Comparison of ENCODE assay signal across 1 cellular context in the genomic region with DNA sequence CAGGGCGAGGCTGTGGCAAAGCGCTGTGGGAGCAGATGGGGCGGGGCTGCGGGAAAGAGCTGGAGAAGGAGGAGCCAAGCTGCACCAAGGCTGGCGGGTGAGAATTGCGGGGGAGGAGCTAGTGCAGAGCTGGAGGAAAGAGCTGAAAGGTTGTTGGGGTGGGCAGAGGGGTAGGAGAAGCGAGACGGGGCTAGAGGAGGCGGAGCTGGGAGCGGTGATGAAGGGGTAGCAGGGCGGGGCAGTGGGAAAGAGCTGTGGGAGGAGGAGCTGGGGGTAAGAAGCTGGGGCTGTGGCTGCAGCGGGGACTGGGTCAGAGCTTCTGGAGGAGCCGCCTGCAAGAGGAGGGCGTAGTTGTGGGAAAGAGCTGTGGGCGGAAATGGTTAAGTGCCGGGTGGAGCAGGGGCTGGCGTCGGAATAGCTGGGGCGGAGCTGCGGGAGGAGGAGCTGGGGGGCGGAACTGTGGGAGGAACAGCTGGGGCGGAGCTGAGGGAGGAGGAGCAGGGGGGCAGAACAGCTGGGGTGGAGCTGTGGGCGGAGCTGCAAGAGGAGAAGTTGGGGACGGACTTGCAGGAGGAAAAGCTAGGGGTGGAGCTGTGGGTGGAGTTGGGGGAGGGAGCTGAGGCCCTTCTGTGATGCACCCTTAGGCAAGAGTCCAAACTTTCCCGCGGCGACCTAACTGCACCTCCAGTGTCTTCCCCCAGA.
TF ChIP-seq lines count a peak whose summit lies in the region.

No MANE protein-coding gene starts in this region.

TF ChIP-seq in GM23338, 12 proteins besides CTCF, POLR2A, EP300 and RAD21:
- TF ChIP-seq, protein P1, sequence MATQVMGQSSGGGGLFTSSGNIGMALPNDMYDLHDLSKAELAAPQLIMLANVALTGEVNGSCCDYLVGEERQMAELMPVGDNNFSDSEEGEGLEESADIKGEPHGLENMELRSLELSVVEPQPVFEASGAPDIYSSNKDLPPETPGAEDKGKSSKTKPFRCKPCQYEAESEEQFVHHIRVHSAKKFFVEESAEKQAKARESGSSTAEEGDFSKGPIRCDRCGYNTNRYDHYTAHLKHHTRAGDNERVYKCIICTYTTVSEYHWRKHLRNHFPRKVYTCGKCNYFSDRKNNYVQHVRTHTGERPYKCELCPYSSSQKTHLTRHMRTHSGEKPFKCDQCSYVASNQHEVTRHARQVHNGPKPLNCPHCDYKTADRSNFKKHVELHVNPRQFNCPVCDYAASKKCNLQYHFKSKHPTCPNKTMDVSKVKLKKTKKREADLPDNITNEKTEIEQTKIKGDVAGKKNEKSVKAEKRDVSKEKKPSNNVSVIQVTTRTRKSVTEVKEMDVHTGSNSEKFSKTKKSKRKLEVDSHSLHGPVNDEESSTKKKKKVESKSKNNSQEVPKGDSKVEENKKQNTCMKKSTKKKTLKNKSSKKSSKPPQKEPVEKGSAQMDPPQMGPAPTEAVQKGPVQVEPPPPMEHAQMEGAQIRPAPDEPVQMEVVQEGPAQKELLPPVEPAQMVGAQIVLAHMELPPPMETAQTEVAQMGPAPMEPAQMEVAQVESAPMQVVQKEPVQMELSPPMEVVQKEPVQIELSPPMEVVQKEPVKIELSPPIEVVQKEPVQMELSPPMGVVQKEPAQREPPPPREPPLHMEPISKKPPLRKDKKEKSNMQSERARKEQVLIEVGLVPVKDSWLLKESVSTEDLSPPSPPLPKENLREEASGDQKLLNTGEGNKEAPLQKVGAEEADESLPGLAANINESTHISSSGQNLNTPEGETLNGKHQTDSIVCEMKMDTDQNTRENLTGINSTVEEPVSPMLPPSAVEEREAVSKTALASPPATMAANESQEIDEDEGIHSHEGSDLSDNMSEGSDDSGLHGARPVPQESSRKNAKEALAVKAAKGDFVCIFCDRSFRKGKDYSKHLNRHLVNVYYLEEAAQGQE (IDR thresholded peaks at IDR 0.05; ENCODE audit: unreplicated experiment), result no peak
- TF ChIP-seq EZH2phosphoT487 (IDR thresholded peaks at IDR 0.05; ENCODE audit: unreplicated experiment) (no peak), CREB1 (CRISPR knock-in tag; IDR thresholded peaks at IDR 0.05; ENCODE audit: low read depth) (0 out of 2 replicates have a peak, but pooled peaks have one; percentile 14), ZNF114 (CRISPR knock-in tag; IDR thresholded peaks at IDR 0.05) (no peak), EZH2 (IDR thresholded peaks at IDR 0.05; ENCODE audit: low read depth, unreplicated experiment) (no peak), POLR2AphosphoS5 (IDR thresholded peaks at IDR 0.05; ENCODE audit: low read depth) (peak; percentile 16; the same call in 1 of the 2 replicates), NANOG (IDR thresholded peaks at IDR 0.05; ENCODE audit: borderline replicate concordance) (no peak), JUNB (IDR thresholded peaks at IDR 0.05; ENCODE audit: unreplicated experiment) (no peak), STAT1 (IDR thresholded peaks at IDR 0.05; ENCODE audit: unreplicated experiment) (no peak), ZNF331 (CRISPR knock-in tag; IDR thresholded peaks at IDR 0.05; ENCODE audit: low read depth) (no peak)
- TF ChIP-seq, protein P2, sequence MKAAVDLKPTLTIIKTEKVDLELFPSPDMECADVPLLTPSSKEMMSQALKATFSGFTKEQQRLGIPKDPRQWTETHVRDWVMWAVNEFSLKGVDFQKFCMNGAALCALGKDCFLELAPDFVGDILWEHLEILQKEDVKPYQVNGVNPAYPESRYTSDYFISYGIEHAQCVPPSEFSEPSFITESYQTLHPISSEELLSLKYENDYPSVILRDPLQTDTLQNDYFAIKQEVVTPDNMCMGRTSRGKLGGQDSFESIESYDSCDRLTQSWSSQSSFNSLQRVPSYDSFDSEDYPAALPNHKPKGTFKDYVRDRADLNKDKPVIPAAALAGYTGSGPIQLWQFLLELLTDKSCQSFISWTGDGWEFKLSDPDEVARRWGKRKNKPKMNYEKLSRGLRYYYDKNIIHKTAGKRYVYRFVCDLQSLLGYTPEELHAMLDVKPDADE (IDR thresholded peaks at IDR 0.05), result no peak
- TF ChIP-seq, protein P3, sequence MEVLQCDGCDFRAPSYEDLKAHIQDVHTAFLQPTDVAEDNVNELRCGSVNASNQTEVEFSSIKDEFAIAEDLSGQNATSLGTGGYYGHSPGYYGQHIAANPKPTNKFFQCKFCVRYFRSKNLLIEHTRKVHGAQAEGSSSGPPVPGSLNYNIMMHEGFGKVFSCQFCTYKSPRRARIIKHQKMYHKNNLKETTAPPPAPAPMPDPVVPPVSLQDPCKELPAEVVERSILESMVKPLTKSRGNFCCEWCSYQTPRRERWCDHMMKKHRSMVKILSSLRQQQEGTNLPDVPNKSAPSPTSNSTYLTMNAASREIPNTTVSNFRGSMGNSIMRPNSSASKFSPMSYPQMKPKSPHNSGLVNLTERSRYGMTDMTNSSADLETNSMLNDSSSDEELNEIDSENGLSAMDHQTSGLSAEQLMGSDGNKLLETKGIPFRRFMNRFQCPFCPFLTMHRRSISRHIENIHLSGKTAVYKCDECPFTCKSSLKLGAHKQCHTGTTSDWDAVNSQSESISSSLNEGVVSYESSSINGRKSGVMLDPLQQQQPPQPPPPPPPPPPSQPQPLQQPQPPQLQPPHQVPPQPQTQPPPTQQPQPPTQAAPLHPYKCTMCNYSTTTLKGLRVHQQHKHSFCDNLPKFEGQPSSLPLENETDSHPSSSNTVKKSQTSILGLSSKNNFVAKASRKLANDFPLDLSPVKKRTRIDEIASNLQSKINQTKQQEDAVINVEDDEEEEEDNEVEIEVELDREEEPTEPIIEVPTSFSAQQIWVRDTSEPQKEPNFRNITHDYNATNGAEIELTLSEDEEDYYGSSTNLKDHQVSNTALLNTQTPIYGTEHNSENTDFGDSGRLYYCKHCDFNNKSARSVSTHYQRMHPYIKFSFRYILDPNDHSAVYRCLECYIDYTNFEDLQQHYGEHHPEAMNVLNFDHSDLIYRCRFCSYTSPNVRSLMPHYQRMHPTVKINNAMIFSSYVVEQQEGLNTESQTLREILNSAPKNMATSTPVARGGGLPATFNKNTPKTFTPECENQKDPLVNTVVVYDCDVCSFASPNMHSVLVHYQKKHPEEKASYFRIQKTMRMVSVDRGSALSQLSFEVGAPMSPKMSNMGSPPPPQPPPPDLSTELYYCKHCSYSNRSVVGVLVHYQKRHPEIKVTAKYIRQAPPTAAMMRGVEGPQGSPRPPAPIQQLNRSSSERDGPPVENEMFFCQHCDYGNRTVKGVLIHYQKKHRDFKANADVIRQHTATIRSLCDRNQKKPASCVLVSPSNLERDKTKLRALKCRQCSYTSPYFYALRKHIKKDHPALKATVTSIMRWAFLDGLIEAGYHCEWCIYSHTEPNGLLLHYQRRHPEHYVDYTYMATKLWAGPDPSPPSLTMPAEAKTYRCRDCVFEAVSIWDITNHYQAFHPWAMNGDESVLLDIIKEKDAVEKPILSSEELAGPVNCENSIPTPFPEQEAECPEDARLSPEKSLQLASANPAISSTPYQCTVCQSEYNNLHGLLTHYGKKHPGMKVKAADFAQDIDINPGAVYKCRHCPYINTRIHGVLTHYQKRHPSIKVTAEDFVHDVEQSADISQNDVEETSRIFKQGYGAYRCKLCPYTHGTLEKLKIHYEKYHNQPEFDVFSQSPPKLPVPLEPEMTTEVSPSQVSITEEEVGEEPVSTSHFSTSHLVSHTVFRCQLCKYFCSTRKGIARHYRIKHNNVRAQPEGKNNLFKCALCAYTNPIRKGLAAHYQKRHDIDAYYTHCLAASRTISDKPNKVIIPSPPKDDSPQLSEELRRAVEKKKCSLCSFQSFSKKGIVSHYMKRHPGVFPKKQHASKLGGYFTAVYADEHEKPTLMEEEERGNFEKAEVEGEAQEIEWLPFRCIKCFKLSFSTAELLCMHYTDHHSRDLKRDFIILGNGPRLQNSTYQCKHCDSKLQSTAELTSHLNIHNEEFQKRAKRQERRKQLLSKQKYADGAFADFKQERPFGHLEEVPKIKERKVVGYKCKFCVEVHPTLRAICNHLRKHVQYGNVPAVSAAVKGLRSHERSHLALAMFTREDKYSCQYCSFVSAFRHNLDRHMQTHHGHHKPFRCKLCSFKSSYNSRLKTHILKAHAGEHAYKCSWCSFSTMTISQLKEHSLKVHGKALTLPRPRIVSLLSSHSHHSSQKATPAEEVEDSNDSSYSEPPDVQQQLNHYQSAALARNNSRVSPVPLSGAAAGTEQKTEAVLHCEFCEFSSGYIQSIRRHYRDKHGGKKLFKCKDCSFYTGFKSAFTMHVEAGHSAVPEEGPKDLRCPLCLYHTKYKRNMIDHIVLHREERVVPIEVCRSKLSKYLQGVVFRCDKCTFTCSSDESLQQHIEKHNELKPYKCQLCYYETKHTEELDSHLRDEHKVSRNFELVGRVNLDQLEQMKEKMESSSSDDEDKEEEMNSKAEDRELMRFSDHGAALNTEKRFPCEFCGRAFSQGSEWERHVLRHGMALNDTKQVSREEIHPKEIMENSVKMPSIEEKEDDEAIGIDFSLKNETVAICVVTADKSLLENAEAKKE (CRISPR knock-in tag; IDR thresholded peaks at IDR 0.05), result no peak
